ENCODE assay signal across 23 cellular contexts in the genomic region with DNA sequence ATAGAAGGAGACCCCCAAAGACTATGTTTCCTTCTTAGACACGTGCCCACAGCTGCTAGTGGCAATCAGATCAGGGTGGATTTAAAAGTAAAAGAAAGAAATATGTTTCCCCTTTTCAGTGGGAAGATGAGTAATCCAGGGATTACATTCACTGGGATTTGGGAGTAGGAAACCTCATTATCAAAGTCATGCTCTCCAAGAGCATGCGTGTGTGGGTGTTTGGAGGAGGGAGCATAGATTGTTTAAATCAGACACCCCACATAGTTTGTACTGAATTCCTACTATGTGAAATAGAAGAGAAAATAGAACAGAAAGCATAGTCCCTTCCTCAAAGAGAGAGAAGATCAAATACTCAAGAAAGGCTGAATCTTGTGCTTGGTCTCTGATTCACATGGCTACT.
"Had no signal": no experiment of that assay in that cellular context is flagged by ENCODE, and none has a peak within 500 bp of the region (broad histone marks: within the 10 kb centered on the region; RNA-seq: fewer than 3 reads in every experiment).

No MANE protein-coding gene starts in this region.

- H3K9me3 ChIP-seq: gastrocnemius medialis, heart left ventricle, pancreas, right atrium auricular region, spleen, thoracic aorta, tibial nerve, upper lobe of left lung had no signal

- H3K4me2 ChIP-seq: hepatocyte had no signal

- H3K36me3 Mint-ChIP-seq: natural killer cell; stimulated activated naive B cell treated with anti-CD40 and anti-IgM and Interleukin-4, amounts not matched to agents 10 μg/mL and 1 μg/mL and 100 μg/mL, for 72 hours had no signal

- H3K79me2 ChIP-seq: hepatocyte had no signal

- H3K27ac ChIP-seq: coronary artery, gastrocnemius medialis, heart left ventricle, hepatocyte, pancreas, right atrium auricular region, spleen, thoracic aorta, tibial nerve, upper lobe of left lung had no signal

- H3K27ac Mint-ChIP-seq: effector memory CD8-positive, alpha-beta T cell; natural killer cell; progenitor cell of endocrine pancreas; stimulated activated naive B cell treated with anti-CD40 and anti-IgM and Interleukin-4, amounts not matched to agents 10 μg/mL and 1 μg/mL and 100 μg/mL, for 72 hours; stimulated activated naive CD8-positive, alpha-beta T cell treated with anti-CD3 and anti-CD28 coated beads, Interleukin-15, Interleukin-2, amounts not matched to agents 100 ng/mL and 50 ng/mL, for 24 hours had no signal

- H3K9me3 Mint-ChIP-seq: effector memory CD8-positive, alpha-beta T cell; natural killer cell; stimulated activated naive B cell treated with anti-CD40 and anti-IgM and Interleukin-4, amounts not matched to agents 10 μg/mL and 1 μg/mL and 100 μg/mL, for 72 hours; stimulated activated naive CD8-positive, alpha-beta T cell treated with anti-CD3 and anti-CD28 coated beads, Interleukin-15, Interleukin-2, amounts not matched to agents 100 ng/mL and 50 ng/mL, for 24 hours had no signal

- H2AFZ ChIP-seq: hepatocyte had no signal

- H3K36me3 ChIP-seq: gastrocnemius medialis, heart left ventricle, pancreas, right atrium auricular region, spleen, thoracic aorta, tibial nerve, upper lobe of left lung had no signal

- H3K4me3 Mint-ChIP-seq: effector memory CD8-positive, alpha-beta T cell; natural killer cell; stimulated activated naive B cell treated with anti-CD40 and anti-IgM and Interleukin-4, amounts not matched to agents 10 μg/mL and 1 μg/mL and 100 μg/mL, for 72 hours; stimulated activated naive CD8-positive, alpha-beta T cell treated with anti-CD3 and anti-CD28 coated beads, Interleukin-15, Interleukin-2, amounts not matched to agents 100 ng/mL and 50 ng/mL, for 24 hours had no signal

- H3K27me3 ChIP-seq: right atrium auricular region, tibial nerve had no signal

- H3K4me3 ChIP-seq: coronary artery, gastrocnemius medialis, heart left ventricle, hepatocyte, lung, pancreas, right atrium auricular region, spleen, thoracic aorta, tibial nerve, upper lobe of left lung had no signal

- DNase-seq: effector memory CD8-positive, alpha-beta T cell; erythroblast; foreskin fibroblast; gastrocnemius medialis; heart left ventricle; kidney; mesenchymal stem cell; midbrain; natural killer cell; occipital lobe; pancreas; spleen; stimulated activated CD4-positive, alpha-beta T cell treated with anti-CD3 and anti-CD28 coated beads, Interleukin-4, amount 100 ng/mL, for 4 hours; stimulated activated naive B cell treated with anti-CD40 and anti-IgM and Interleukin-4, amounts not matched to agents 10 μg/mL and 1 μg/mL and 100 μg/mL, for 72 hours; upper lobe of left lung had no signal
